In genomic region chr16:52078716-52079655, GRCh38 we compare ENCODE assay signal across 24 cellular contexts.
DNase-seq lines count a peak whose midpoint lies in the region; ATAC-seq and TF ChIP-seq lines count a peak whose summit lies in the region.
"Had no signal": no experiment of that assay in that cellular context is flagged by ENCODE, and none has a peak within 500 bp of the region (broad histone marks: within the 10 kb centered on the region; RNA-seq: fewer than 3 reads in every experiment).

No MANE protein-coding gene starts in this region.

- H3K27ac ChIP-seq in hepatocyte: peak overlapping the region; percentile 8
- H3K27ac ChIP-seq: C4-2B, left ventricle myocardium inferior, suprapubic skin, VCaP had no signal

- TF ChIP-seq CTCF in hepatocyte (IDR thresholded peaks at IDR 0.05; ENCODE audit: poor library complexity): no peak

- no peaks in the 10 kb centered on the region for H3K9me3 ChIP-seq in hepatocyte (ENCODE audit: low read depth)
- H3K9me3 ChIP-seq: left ventricle myocardium inferior, MG63, suprapubic skin had no signal

- peak; percentile 51 for DNase-seq in DMS79 treated with DMSO at 0.1 percent for 48 hours (lab: John Stamatoyannopoulos, UW)
- DNase-seq in NCI-H2029 (lab: John Stamatoyannopoulos, UW): peak; percentile 37
- no peak for DNase-seq in hepatocyte (ENCODE audit: low spot score)
- peak; percentile 87 for DNase-seq in pons (ENCODE audit: low spot score)
- no peak for DNase-seq in left ventricle myocardium superior
- DNase-seq in activated CD8-positive, alpha-beta memory T cell treated with anti-CD3 and anti-CD28 coated beads for 24 hours: no peak
- DNase-seq in epidermal melanocyte (ENCODE audit: insufficient read length, low spot score): no peak
- DNase-seq: activated CD4-positive, alpha-beta T cell treated with anti-CD3 and anti-CD28 coated beads for 36 hours; activated CD8-positive, alpha-beta T cell treated with anti-CD3 and anti-CD28 coated beads, Interleukin-2, amount 10 ng/mL, durations not matched to agents 7 days and 5 days; amniotic stem cell; Caco-2; EL; immature natural killer cell; KG1; left ventricle myocardium inferior; MG63; NCI-H2081 treated with DMSO at 0.1 percent for 48 hours; NCI-H510A had no signal

- no peaks in the 10 kb centered on the region for H3K4me1 ChIP-seq in hepatocyte (ENCODE audit: insufficient read depth)
- H3K4me1 ChIP-seq: Caco-2, left ventricle myocardium inferior, suprapubic skin had no signal

- no peak overlapping the region for H3K4me2 ChIP-seq in hepatocyte

- no peak for ATAC-seq in left ventricle myocardium superior
- no peak for ATAC-seq in HG03565 (IDR thresholded peaks at IDR 0.05; ENCODE audit: unreplicated experiment)
- ATAC-seq: activated CD4-positive, alpha-beta T cell treated with anti-CD3 and anti-CD28 coated beads for 36 hours; activated CD8-positive, alpha-beta T cell treated with anti-CD3 and anti-CD28 coated beads, Interleukin-2, amount 10 ng/mL, durations not matched to agents 7 days and 5 days; activated T-helper 17 cell treated with anti-CD3 and anti-CD28 coated beads, Interleukin-2, amount 50 U/mL, for 72 hours; stimulated activated memory B cell treated with anti-CD40 and anti-IgM and Interleukin-4, amounts not matched to agents 10 μg/mL and 1 μg/mL and 100 μg/mL, for 72 hours had no signal

- H3K4me3 ChIP-seq in hepatocyte: no peak overlapping the region
- H3K4me3 ChIP-seq: left ventricle myocardium inferior, MG63, suprapubic skin had no signal

- no peak overlapping the region for H2AFZ ChIP-seq in hepatocyte

- intact Hi-C loops in left ventricle myocardium superior (cut with micrococcal nuclease): no loop called here

- H3K27me3 ChIP-seq in hepatocyte: peaks cover 5% of the 10 kb centered on the region
- H3K27me3 ChIP-seq: suprapubic skin had no signal

- H4K20me1 ChIP-seq in hepatocyte (ENCODE audit: insufficient read depth, poor library complexity, severe bottlenecking): no peaks in the 10 kb centered on the region

- no peaks in the 10 kb centered on the region for H3K79me2 ChIP-seq in hepatocyte

- H3K9me2 ChIP-seq in hepatocyte (replicated peaks; ENCODE audit: insufficient read depth): no peaks in the 10 kb centered on the region

- WGBS in hepatocyte (ENCODE audit: low lambda C conversion rate, missing lambda C conversion rate): 90% methylated on average over 3 of the region's 3 CpGs

- H3K36me3 ChIP-seq in hepatocyte (replicated peaks; ENCODE audit: insufficient read depth, low read depth): no peaks in the 10 kb centered on the region
- H3K36me3 ChIP-seq: left ventricle myocardium inferior, MG63, suprapubic skin had no signal

Comparison
In these comparisons a context has a peak if more than half of its experiments do, and no peak if none do; other contexts are left out.
1. DNase-seq: peak in DMS79 treated with DMSO at 0.1 percent for 48 hours (single experiment), NCI-H2029 (single experiment) and pons (single experiment); none in hepatocyte (single experiment), left ventricle myocardium superior (single experiment), activated CD8-positive, alpha-beta memory T cell treated with anti-CD3 and anti-CD28 coated beads for 24 hours (single experiment) and epidermal melanocyte (single experiment).